12 cellular contexts compared by ENCODE assay signal in genomic region chr3:67389176-67389575, GRCh38.
DNase-seq lines count a peak whose midpoint lies in the region; ATAC-seq, FAIRE-seq and TF ChIP-seq lines count a peak whose summit lies in the region.
"Had no signal": no experiment of that assay in that cellular context is flagged by ENCODE, and none has a peak within 500 bp of the region (broad histone marks: within the 10 kb centered on the region; RNA-seq: fewer than 3 reads in every experiment).

No MANE protein-coding gene starts in this region.

- ATAC-seq in GM18519 (IDR thresholded peaks at IDR 0.05; ENCODE audit: low FRiP score, unreplicated experiment) (peak; percentile 84), GM21515 (IDR thresholded peaks at IDR 0.05; ENCODE audit: unreplicated experiment) (peak; percentile 92), HG03175 (IDR thresholded peaks at IDR 0.05; ENCODE audit: unreplicated experiment) (peak; percentile 81), gastroesophageal sphincter (no peak)
- ATAC-seq: gastrocnemius medialis had no signal

- H3K4me3 ChIP-seq in SU-DHL-6 (ENCODE audit: insufficient read depth, low read length, poor library complexity, severe bottlenecking) (no peak overlapping the region), gastroesophageal sphincter (no peak overlapping the region)
- H3K4me3 ChIP-seq: gastrocnemius medialis, tibial artery had no signal

- no peaks in the 10 kb centered on the region for H3K9me2 ChIP-seq in SU-DHL-6 (replicated peaks; ENCODE audit: insufficient read depth, low read length)

- H3K4me2 ChIP-seq in SU-DHL-6 (ENCODE audit: low read depth, low read length, poor library complexity, severe bottlenecking), result peak overlapping the region; percentile 40

- H3K9me3 ChIP-seq in SU-DHL-6 (ENCODE audit: insufficient read depth, low read length), result no peaks in the 10 kb centered on the region
- H3K9me3 ChIP-seq in gastroesophageal sphincter, result no peaks in the 10 kb centered on the region
- H3K9me3 ChIP-seq: gastrocnemius medialis, tibial artery had no signal

- H4K20me1 ChIP-seq in SU-DHL-6 (ENCODE audit: low read depth, low read length), result no peaks in the 10 kb centered on the region

- H3K9ac ChIP-seq in SU-DHL-6 (ENCODE audit: low read length), result no peak overlapping the region

- WGBS in gastroesophageal sphincter (ENCODE audit: low coverage in 1 of 2), 2 donors, result 96 to 100% methylated on average over 2 of the region's 2 CpGs

- H3K27ac ChIP-seq in SU-DHL-6 (ENCODE audit: low read depth, low read length), result no peak overlapping the region
- H3K27ac ChIP-seq in gastroesophageal sphincter, result no peak overlapping the region
- H3K27ac ChIP-seq: gastrocnemius medialis, tibial artery had no signal

- no peak overlapping the region for H2AFZ ChIP-seq in SU-DHL-6 (ENCODE audit: low read depth, low read length, severe bottlenecking)

- TF ChIP-seq CTCF in SU-DHL-6 (IDR thresholded peaks at IDR 0.05; ENCODE audit: insufficient read depth, low read length, poor library complexity, severe bottlenecking), result no peak
- no peak for TF ChIP-seq CTCF in D721Med (IDR thresholded peaks at IDR 0.05; ENCODE audit: insufficient read depth, missing control alignments)
- no peak for TF ChIP-seq CTCF in gastroesophageal sphincter (IDR thresholded peaks at IDR 0.05)

- TF ChIP-seq EP300 in gastroesophageal sphincter (IDR thresholded peaks at IDR 0.05), result no peak

- H3K79me2 ChIP-seq in SU-DHL-6 (ENCODE audit: insufficient read depth, low read length), result no peaks in the 10 kb centered on the region

- H3K27me3 ChIP-seq in SU-DHL-6 (ENCODE audit: low read length) (no peaks in the 10 kb centered on the region), gastroesophageal sphincter (no peaks in the 10 kb centered on the region)
- H3K27me3 ChIP-seq: gastrocnemius medialis, tibial artery had no signal

- H3K4me1 ChIP-seq in gastroesophageal sphincter, result peaks cover 0 to 6% (median 0%) of the 10 kb centered on the region in 3 donors
- H3K4me1 ChIP-seq: gastrocnemius medialis had no signal

- H3K36me3 ChIP-seq in SU-DHL-6 (ENCODE audit: low read length), result peaks cover 7% of the 10 kb centered on the region; the same call in 1 of the 2 replicates
- peaks cover 0 to 9% of the 10 kb centered on the region in 2 donors for H3K36me3 ChIP-seq in gastroesophageal sphincter
- H3K36me3 ChIP-seq: gastrocnemius medialis had no signal

- no peak for DNase-seq in HCEC 1CT
- DNase-seq in D721Med (ENCODE audit: insufficient read length, low spot score), result no peak
- DNase-seq in occipital lobe (lab: John Stamatoyannopoulos, UW), result no peak
- DNase-seq: activated B cell treated with CpG ODN at 0.5 μM for 24 hours; gastrocnemius medialis; stimulated activated CD4-positive, alpha-beta T cell treated with anti-CD3 and anti-CD28 coated beads, Interleukin-15, amount 100 ng/mL, for 24 hours; tibial artery had no signal

- FAIRE-seq in D721Med (lab: Jason Lieb, UNC), result no peak

- no peak for TF ChIP-seq POLR2A in gastroesophageal sphincter (IDR thresholded peaks at IDR 0.05)

- no peaks in the 10 kb centered on the region for H3F3A ChIP-seq in SU-DHL-6 (ENCODE audit: insufficient read depth)
